1 cellular context compared by ENCODE assay signal in the genomic region with DNA sequence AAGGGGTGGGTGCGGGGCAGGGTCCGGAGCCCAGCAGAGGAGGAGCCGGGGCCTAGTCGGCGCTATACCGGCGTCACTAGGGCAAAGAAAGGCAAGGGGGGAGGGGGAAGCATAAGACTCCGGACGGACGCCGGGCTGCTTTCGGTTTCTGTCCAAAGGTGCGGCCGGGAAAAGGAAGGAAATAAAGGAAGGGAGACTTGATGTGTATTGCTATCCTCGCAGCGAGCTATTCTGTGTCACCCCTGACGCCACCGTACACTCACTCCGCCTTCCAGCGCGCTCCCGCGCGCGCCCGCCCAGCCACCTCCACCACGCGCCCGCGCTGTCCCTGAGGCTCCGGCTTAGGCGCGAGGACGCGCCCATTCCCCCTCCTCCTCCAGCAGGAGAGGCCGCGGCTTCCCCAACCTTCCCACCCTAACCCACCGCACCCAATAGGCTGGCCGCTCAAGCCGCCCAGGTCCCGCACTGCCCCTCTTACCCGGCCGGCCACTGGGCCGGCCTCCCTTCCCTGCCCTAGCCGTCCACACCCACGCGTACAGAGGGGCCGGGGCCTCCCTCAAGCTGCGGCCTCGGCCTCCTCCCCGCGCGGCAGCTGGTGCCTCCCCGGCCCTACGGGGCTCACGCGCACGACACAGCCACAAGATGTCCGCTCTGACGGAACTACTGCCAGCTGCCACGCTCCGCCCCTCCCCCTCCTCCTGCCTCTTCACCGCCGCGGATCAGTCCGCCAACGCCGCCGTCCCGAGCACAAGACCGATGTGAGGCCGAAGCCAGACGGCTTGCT.
TF ChIP-seq lines count a peak whose summit lies in the region.

A gene (minus strand): TSS at position 662 of the 784 bp plus-strand sequence. CDS start 1,043 bp downstream, outside the sequence.

TF ChIP-seq in GM12878, 131 proteins besides CTCF, POLR2A, EP300 and RAD21 (continued from another document and continues in another):
- TF ChIP-seq MEF2A (IDR thresholded peaks at IDR 0.05; ENCODE audit: insufficient read depth, low read depth, low read length): peak; percentile 68; the same call in 1 of the 2 replicates
- TF ChIP-seq BACH1 (IDR thresholded peaks at IDR 0.05; ENCODE audit: borderline replicate concordance): peak; percentile 96
- peak; percentile 92 for TF ChIP-seq POLR2AphosphoS5 (IDR thresholded peaks at IDR 0.05; ENCODE audit: low read length)
- TF ChIP-seq, protein P1, sequence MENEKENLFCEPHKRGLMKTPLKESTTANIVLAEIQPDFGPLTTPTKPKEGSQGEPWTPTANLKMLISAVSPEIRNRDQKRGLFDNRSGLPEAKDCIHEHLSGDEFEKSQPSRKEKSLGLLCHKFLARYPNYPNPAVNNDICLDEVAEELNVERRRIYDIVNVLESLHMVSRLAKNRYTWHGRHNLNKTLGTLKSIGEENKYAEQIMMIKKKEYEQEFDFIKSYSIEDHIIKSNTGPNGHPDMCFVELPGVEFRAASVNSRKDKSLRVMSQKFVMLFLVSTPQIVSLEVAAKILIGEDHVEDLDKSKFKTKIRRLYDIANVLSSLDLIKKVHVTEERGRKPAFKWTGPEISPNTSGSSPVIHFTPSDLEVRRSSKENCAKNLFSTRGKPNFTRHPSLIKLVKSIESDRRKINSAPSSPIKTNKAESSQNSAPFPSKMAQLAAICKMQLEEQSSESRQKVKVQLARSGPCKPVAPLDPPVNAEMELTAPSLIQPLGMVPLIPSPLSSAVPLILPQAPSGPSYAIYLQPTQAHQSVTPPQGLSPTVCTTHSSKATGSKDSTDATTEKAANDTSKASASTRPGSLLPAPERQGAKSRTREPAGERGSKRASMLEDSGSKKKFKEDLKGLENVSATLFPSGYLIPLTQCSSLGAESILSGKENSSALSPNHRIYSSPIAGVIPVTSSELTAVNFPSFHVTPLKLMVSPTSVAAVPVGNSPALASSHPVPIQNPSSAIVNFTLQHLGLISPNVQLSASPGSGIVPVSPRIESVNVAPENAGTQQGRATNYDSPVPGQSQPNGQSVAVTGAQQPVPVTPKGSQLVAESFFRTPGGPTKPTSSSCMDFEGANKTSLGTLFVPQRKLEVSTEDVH (IDR thresholded peaks at IDR 0.05; ENCODE audit: low read depth, partially characterized antibody): no peak
- peak; percentile 89; the same call in 1 of the 2 replicates for TF ChIP-seq PML (IDR thresholded peaks at IDR 0.05; ENCODE audit: low read length)
- TF ChIP-seq MYB (IDR thresholded peaks at IDR 0.05; ENCODE audit: borderline replicate concordance, low read depth, low read length): 0 out of 2 replicates have a peak, but pooled peaks have one; percentile 48
- TF ChIP-seq SP1 (IDR thresholded peaks at IDR 0.05; ENCODE audit: low read depth, low read length): peak; percentile 74
- TF ChIP-seq CBX5 (IDR thresholded peaks at IDR 0.05; ENCODE audit: low read depth): no peak; the same call in 1 of the 2 replicates
- TF ChIP-seq IKZF1 (conservative IDR thresholded peaks at IDR 0.05): peak; percentile 88
- peak; percentile 78; the same call in 1 of the 2 replicates for TF ChIP-seq SIN3A (IDR thresholded peaks at IDR 0.05; ENCODE audit: low read depth, low read length)
- no peak for TF ChIP-seq EZH2 (IDR thresholded peaks at IDR 0.05; ENCODE audit: borderline replicate concordance, control insufficient read depth, low read depth, low read length)
- TF ChIP-seq, protein P2, sequence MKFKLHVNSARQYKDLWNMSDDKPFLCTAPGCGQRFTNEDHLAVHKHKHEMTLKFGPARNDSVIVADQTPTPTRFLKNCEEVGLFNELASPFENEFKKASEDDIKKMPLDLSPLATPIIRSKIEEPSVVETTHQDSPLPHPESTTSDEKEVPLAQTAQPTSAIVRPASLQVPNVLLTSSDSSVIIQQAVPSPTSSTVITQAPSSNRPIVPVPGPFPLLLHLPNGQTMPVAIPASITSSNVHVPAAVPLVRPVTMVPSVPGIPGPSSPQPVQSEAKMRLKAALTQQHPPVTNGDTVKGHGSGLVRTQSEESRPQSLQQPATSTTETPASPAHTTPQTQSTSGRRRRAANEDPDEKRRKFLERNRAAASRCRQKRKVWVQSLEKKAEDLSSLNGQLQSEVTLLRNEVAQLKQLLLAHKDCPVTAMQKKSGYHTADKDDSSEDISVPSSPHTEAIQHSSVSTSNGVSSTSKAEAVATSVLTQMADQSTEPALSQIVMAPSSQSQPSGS (IDR thresholded peaks at IDR 0.05; ENCODE audit: low read length): no peak; the same call in 1 of the 2 replicates
- TF ChIP-seq SRF (IDR thresholded peaks at IDR 0.05; ENCODE audit: low read depth in 2 of 2, low read length in 2 of 2): peak in 1 of 2 experiments; percentile 6; a peak in 1 of 4 replicates
- TF ChIP-seq CREB1 (IDR thresholded peaks at IDR 0.05; ENCODE audit: low read depth): peak; percentile 79
- TF ChIP-seq, protein P3, sequence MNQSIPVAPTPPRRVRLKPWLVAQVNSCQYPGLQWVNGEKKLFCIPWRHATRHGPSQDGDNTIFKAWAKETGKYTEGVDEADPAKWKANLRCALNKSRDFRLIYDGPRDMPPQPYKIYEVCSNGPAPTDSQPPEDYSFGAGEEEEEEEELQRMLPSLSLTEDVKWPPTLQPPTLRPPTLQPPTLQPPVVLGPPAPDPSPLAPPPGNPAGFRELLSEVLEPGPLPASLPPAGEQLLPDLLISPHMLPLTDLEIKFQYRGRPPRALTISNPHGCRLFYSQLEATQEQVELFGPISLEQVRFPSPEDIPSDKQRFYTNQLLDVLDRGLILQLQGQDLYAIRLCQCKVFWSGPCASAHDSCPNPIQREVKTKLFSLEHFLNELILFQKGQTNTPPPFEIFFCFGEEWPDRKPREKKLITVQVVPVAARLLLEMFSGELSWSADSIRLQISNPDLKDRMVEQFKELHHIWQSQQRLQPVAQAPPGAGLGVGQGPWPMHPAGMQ (IDR thresholded peaks at IDR 0.05; ENCODE audit: borderline replicate concordance): no peak
- peak; percentile 90 for TF ChIP-seq DPF2 (IDR thresholded peaks at IDR 0.05)
- TF ChIP-seq KDM1A (IDR thresholded peaks at IDR 0.05; ENCODE audit: borderline replicate concordance): no peak
- TF ChIP-seq ZNF274 (IDR thresholded peaks at IDR 0.05; ENCODE audit: insufficient read depth, insufficient read length): no peak
- peak; percentile 94 for TF ChIP-seq GATAD2B (conservative IDR thresholded peaks at IDR 0.05; ENCODE audit: low read depth)
- TF ChIP-seq, protein P4, sequence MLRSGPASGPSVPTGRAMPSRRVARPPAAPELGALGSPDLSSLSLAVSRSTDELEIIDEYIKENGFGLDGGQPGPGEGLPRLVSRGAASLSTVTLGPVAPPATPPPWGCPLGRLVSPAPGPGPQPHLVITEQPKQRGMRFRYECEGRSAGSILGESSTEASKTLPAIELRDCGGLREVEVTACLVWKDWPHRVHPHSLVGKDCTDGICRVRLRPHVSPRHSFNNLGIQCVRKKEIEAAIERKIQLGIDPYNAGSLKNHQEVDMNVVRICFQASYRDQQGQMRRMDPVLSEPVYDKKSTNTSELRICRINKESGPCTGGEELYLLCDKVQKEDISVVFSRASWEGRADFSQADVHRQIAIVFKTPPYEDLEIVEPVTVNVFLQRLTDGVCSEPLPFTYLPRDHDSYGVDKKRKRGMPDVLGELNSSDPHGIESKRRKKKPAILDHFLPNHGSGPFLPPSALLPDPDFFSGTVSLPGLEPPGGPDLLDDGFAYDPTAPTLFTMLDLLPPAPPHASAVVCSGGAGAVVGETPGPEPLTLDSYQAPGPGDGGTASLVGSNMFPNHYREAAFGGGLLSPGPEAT (IDR thresholded peaks at IDR 0.05; ENCODE audit: low read depth): no peak
- TF ChIP-seq MYC (IDR thresholded peaks at IDR 0.05; ENCODE audit: insufficient read depth, insufficient read length, insufficient replicate concordance, low read length, severe bottlenecking): peak; percentile 91
- TF ChIP-seq, protein P5, sequence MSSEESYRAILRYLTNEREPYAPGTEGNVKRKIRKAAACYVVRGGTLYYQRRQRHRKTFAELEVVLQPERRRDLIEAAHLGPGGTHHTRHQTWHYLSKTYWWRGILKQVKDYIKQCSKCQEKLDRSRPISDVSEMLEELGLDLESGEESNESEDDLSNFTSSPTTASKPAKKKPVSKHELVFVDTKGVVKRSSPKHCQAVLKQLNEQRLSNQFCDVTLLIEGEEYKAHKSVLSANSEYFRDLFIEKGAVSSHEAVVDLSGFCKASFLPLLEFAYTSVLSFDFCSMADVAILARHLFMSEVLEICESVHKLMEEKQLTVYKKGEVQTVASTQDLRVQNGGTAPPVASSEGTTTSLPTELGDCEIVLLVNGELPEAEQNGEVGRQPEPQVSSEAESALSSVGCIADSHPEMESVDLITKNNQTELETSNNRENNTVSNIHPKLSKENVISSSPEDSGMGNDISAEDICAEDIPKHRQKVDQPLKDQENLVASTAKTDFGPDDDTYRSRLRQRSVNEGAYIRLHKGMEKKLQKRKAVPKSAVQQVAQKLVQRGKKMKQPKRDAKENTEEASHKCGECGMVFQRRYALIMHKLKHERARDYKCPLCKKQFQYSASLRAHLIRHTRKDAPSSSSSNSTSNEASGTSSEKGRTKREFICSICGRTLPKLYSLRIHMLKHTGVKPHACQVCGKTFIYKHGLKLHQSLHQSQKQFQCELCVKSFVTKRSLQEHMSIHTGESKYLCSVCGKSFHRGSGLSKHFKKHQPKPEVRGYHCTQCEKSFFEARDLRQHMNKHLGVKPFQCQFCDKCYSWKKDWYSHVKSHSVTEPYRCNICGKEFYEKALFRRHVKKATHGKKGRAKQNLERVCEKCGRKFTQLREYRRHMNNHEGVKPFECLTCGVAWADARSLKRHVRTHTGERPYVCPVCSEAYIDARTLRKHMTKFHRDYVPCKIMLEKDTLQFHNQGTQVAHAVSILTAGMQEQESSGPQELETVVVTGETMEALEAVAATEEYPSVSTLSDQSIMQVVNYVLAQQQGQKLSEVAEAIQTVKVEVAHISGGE (CRISPR knock-in tag; IDR thresholded peaks at IDR 0.05): no peak
- TF ChIP-seq, protein P6, sequence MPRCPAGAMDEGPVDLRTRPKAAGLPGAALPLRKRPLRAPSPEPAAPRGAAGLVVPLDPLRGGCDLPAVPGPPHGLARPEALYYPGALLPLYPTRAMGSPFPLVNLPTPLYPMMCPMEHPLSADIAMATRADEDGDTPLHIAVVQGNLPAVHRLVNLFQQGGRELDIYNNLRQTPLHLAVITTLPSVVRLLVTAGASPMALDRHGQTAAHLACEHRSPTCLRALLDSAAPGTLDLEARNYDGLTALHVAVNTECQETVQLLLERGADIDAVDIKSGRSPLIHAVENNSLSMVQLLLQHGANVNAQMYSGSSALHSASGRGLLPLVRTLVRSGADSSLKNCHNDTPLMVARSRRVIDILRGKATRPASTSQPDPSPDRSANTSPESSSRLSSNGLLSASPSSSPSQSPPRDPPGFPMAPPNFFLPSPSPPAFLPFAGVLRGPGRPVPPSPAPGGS (IDR thresholded peaks at IDR 0.05; ENCODE audit: borderline replicate concordance, insufficient read depth, low read depth, low read length, poor library complexity, severe bottlenecking): peak; percentile 44
- TF ChIP-seq SREBF1 (IDR thresholded peaks at IDR 0.05; ENCODE audit: low read length): no peak
- peak; percentile 74; the same call in 1 of the 2 replicates for TF ChIP-seq NBN (IDR thresholded peaks at IDR 0.05)
- TF ChIP-seq, protein P7, sequence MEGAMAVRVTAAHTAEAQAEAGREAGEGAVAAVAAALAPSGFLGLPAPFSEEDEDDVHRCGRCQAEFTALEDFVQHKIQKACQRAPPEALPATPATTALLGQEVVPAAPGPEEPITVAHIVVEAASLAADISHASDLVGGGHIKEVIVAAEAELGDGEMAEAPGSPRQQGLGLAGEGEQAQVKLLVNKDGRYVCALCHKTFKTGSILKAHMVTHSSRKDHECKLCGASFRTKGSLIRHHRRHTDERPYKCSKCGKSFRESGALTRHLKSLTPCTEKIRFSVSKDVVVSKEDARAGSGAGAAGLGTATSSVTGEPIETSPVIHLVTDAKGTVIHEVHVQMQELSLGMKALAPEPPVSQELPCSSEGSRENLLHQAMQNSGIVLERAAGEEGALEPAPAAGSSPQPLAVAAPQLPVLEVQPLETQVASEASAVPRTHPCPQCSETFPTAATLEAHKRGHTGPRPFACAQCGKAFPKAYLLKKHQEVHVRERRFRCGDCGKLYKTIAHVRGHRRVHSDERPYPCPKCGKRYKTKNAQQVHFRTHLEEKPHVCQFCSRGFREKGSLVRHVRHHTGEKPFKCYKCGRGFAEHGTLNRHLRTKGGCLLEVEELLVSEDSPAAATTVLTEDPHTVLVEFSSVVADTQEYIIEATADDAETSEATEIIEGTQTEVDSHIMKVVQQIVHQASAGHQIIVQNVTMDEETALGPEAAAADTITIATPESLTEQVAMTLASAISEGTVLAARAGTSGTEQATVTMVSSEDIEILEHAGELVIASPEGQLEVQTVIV (IDR thresholded peaks at IDR 0.05; ENCODE audit: borderline replicate concordance, partially characterized antibody): no peak
- no peak for TF ChIP-seq RBBP5 (conservative IDR thresholded peaks at IDR 0.05)
- no peak; the same call in none of the 2 replicates for TF ChIP-seq IRF4 (IDR thresholded peaks at IDR 0.05; ENCODE audit: low read depth, low read length)
- TF ChIP-seq, protein P8, sequence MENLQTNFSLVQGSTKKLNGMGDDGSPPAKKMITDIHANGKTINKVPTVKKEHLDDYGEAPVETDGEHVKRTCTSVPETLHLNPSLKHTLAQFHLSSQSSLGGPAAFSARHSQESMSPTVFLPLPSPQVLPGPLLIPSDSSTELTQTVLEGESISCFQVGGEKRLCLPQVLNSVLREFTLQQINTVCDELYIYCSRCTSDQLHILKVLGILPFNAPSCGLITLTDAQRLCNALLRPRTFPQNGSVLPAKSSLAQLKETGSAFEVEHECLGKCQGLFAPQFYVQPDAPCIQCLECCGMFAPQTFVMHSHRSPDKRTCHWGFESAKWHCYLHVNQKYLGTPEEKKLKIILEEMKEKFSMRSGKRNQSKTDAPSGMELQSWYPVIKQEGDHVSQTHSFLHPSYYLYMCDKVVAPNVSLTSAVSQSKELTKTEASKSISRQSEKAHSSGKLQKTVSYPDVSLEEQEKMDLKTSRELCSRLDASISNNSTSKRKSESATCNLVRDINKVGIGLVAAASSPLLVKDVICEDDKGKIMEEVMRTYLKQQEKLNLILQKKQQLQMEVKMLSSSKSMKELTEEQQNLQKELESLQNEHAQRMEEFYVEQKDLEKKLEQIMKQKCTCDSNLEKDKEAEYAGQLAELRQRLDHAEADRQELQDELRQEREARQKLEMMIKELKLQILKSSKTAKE (IDR thresholded peaks at IDR 0.05; ENCODE audit: low read depth, poor library complexity, severe bottlenecking): peak; percentile 11
- TF ChIP-seq, protein P9, sequence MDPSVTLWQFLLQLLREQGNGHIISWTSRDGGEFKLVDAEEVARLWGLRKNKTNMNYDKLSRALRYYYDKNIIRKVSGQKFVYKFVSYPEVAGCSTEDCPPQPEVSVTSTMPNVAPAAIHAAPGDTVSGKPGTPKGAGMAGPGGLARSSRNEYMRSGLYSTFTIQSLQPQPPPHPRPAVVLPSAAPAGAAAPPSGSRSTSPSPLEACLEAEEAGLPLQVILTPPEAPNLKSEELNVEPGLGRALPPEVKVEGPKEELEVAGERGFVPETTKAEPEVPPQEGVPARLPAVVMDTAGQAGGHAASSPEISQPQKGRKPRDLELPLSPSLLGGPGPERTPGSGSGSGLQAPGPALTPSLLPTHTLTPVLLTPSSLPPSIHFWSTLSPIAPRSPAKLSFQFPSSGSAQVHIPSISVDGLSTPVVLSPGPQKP (IDR thresholded peaks at IDR 0.05; ENCODE audit: low read depth, low read length): no peak; the same call in 1 of the 2 replicates
- TF ChIP-seq FOS (IDR thresholded peaks at IDR 0.05; ENCODE audit: borderline replicate concordance, extremely low read depth, insufficient read length): no peak
- no peak for TF ChIP-seq NR2C2 (IDR thresholded peaks at IDR 0.05; ENCODE audit: borderline replicate concordance, control insufficient read depth, insufficient read length, low read depth)
- TF ChIP-seq, protein P10, sequence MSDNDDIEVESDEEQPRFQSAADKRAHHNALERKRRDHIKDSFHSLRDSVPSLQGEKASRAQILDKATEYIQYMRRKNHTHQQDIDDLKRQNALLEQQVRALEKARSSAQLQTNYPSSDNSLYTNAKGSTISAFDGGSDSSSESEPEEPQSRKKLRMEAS (IDR thresholded peaks at IDR 0.05; ENCODE audit: low read depth, low read length): peak; percentile 79
- TF ChIP-seq BMI1 (IDR thresholded peaks at IDR 0.05; ENCODE audit: borderline replicate concordance): no peak
